Comparison of ENCODE assay signal across 15 cellular contexts in the genomic region with DNA sequence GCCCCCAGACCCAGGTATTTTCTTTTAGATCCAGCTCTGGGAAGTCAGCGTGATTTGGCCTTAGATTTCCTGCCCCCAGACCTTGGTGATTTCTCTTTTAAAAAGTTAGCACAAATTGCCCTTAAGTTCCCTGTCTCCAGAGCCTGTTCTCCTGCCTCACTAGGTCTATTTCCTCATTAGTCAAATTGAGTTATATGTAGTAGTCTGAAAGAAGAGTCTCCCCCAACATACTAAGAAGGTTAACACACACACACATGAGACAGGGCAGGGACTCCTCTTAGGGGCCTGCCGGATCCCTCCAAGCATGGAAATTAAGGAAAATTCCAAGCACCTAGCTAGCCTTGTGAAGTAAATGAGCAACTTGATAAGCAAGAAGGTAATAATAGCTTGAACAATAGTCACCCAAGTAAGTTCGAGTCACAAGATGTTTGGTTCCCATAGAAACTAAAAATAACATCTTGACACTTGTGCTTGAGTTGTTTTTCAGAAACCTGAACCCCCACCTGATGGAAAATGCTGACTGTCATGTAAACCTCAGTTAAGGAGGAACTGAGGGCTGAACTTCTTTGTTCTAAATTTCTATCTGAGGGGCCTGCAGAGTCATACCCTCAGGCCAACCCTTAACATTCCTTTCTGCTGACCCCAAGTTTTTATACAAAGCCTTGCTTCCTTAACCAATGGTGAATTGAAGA. TPM values are rescaled to one million over a fixed set of nuclear protein-coding genes. Genes with fewer than 3 reads are reported as not detected.
DNase-seq lines count a peak whose midpoint lies in the region; ATAC-seq, FAIRE-seq and TF ChIP-seq lines count a peak whose summit lies in the region.
"Had no signal": no experiment of that assay in that cellular context is flagged by ENCODE, and none has a peak within 500 bp of the region (broad histone marks: within the 10 kb centered on the region; RNA-seq: fewer than 3 reads in every experiment).

No MANE protein-coding gene starts in this region.

- in situ Hi-C loops in GM23248 (cut with MboI): no loop called here

- H3F3A ChIP-seq in GM23248 (ENCODE audit: insufficient read depth): 0 out of 2 replicates have a peak, but pooled peaks cover 5% of the 10 kb centered on the region

- H3K36me3 Mint-ChIP-seq in activated CD8-positive, alpha-beta T cell treated with anti-CD3 and anti-CD28 coated beads, Interleukin-2, amount 10 ng/mL, durations not matched to agents 7 days and 5 days (ENCODE audit: low read depth): peaks cover 47% of the 10 kb centered on the region

- no peaks in the 10 kb centered on the region for H3K4me1 Mint-ChIP-seq in activated CD8-positive, alpha-beta T cell treated with anti-CD3 and anti-CD28 coated beads, Interleukin-2, amount 10 ng/mL, durations not matched to agents 7 days and 5 days (ENCODE audit: low read depth)

- H3K9me2 ChIP-seq in GM23248 (ENCODE audit: insufficient read depth): peaks cover 3% of the 10 kb centered on the region; the same call in 1 of the 2 replicates

- H3K27ac Mint-ChIP-seq in activated CD8-positive, alpha-beta T cell treated with anti-CD3 and anti-CD28 coated beads, Interleukin-2, amount 10 ng/mL, durations not matched to agents 7 days and 5 days: peak overlapping the region; percentile 43

- CTCF ChIA-PET in A549 (lab: Yijun Ruan, JAX): no interaction called here
- CTCF ChIA-PET in activated CD8-positive, alpha-beta T cell treated with anti-CD3 and anti-CD28 coated beads, Interleukin-2, amount 10 ng/mL, durations not matched to agents 7 days and 5 days (lab: Charles Lee): no interaction called here

- peaks cover 14% of the 10 kb centered on the region; the same call in 2 of the 3 replicates for H3K9me3 ChIP-seq in A549
- H3K9me3 ChIP-seq in GM23248 (ENCODE audit: low read depth): no peaks in the 10 kb centered on the region
- no peaks in the 10 kb centered on the region for H3K9me3 ChIP-seq in aorta (ENCODE audit: control insufficient read depth, low read length)

- H3K27ac ChIP-seq in A549: no peak overlapping the region
- no peak overlapping the region for H3K27ac ChIP-seq in GM23248
- H3K27ac ChIP-seq in aorta (ENCODE audit: low read depth in 1 of 2, low read length in 2 of 2): no peak overlapping the region
- H3K27ac ChIP-seq: BLaER1 treated with 17β-estradiol and CSF1 and Interleukin-3, amounts not matched to agents 10 nM and 100 nM; heart right ventricle had no signal

- H2AFZ ChIP-seq in GM23248: no peak overlapping the region

- no peak for TF ChIP-seq CTCF in A549 (IDR thresholded peaks at IDR 0.05)

- WGBS in A549 (ENCODE audit: missing lambda C conversion rate): 73% methylated on average over 3 of the region's 3 CpGs
- 82 to 88% methylated on average over 3 of the region's 3 CpGs for WGBS in GM23248 (ENCODE audit: low coverage in 1 of 2, low lambda C conversion rate in 2 of 2, missing lambda C conversion rate in 2 of 2), 2 experiments
- 69 to 71% methylated on average over 3 of the region's 3 CpGs for WGBS in aorta, 2 donors

- POLR2A ChIA-PET in A549 (lab: Yijun Ruan, JAX): no interaction called here
- POLR2A ChIA-PET in activated CD8-positive, alpha-beta T cell treated with anti-CD3 and anti-CD28 coated beads, Interleukin-2, amount 10 ng/mL, durations not matched to agents 7 days and 5 days (lab: Charles Lee): no interaction called here

- no peaks in the 10 kb centered on the region for H4K20me1 ChIP-seq in GM23248 (ENCODE audit: insufficient read depth)
- H4K20me1 ChIP-seq: BLaER1 treated with 17β-estradiol and CSF1 and Interleukin-3, amounts not matched to agents 10 nM and 100 nM had no signal

- TF ChIP-seq EP300 in A549 (IDR thresholded peaks at IDR 0.05): no peak

- H3K79me2 ChIP-seq in GM23248 (ENCODE audit: insufficient read depth): no peaks in the 10 kb centered on the region

- H3K4me3 ChIP-seq in A549 (no peak overlapping the region), GM23248 (no peak overlapping the region), aorta (ENCODE audit: low read length in 2 of 2) (no peak overlapping the region)
- H3K4me3 ChIP-seq: BLaER1 treated with 17β-estradiol and CSF1 and Interleukin-3, amounts not matched to agents 10 nM and 100 nM; heart right ventricle had no signal

- no peak overlapping the region for H3K4me3 Mint-ChIP-seq in activated CD8-positive, alpha-beta T cell treated with anti-CD3 and anti-CD28 coated beads, Interleukin-2, amount 10 ng/mL, durations not matched to agents 7 days and 5 days

- H3K27me3 ChIP-seq in GM23248 (replicated peaks; ENCODE audit: insufficient read depth) (no peaks in the 10 kb centered on the region), aorta (ENCODE audit: control insufficient read depth in 1 of 2, insufficient read depth in 2 of 2, low read length in 1 of 2) (no peaks in the 10 kb centered on the region)
- H3K27me3 ChIP-seq: BLaER1 treated with 17β-estradiol and CSF1 and Interleukin-3, amounts not matched to agents 10 nM and 100 nM; heart right ventricle had no signal

- FAIRE-seq in A549 (lab: Jason Lieb, UNC) (no peak), GM12891 (lab: Jason Lieb, UNC) (no peak)
- FAIRE-seq: endothelial cell of umbilical vein had no signal

- no peak overlapping the region for H3K4me2 ChIP-seq in A549
- no peak overlapping the region for H3K4me2 ChIP-seq in GM23248 (ENCODE audit: unreplicated experiment)
- H3K4me2 ChIP-seq: BLaER1 treated with 17β-estradiol and CSF1 and Interleukin-3, amounts not matched to agents 10 nM and 100 nM had no signal

- TF ChIP-seq POLR2A in A549 (IDR thresholded peaks at IDR 0.05; ENCODE audit: low read length): no peak
- no peak for TF ChIP-seq POLR2A in GM12891 (IDR thresholded peaks at IDR 0.05; ENCODE audit: low read depth, low read length)

- no peaks in the 10 kb centered on the region for H3K9me3 Mint-ChIP-seq in activated CD8-positive, alpha-beta T cell treated with anti-CD3 and anti-CD28 coated beads, Interleukin-2, amount 10 ng/mL, durations not matched to agents 7 days and 5 days (ENCODE audit: insufficient read depth)

- DNase-seq in A549 (ENCODE audit: low read depth in 1 of 2, low spot score in 1 of 2) (no peak), GM23248 (peak; percentile 10), left kidney (ENCODE audit: low read depth, low spot score) (peak; percentile 62), aorta (no peak), GM12891 (ENCODE audit: insufficient read length, low spot score) (no peak), hippocampal formation (lab: John Stamatoyannopoulos, UW) (no peak)
- no peak for DNase-seq in activated CD8-positive, alpha-beta T cell treated with anti-CD3 and anti-CD28 coated beads, Interleukin-2, amount 10 ng/mL, durations not matched to agents 7 days and 5 days
- DNase-seq: heart right ventricle; NCI-H1092 treated with DMSO at 0.1 percent for 48 hours; NCI-H524; stimulated activated naive CD4-positive, alpha-beta T cell treated with Interleukin-2 at 50 U/mL for 16 hours; T-helper 9 cell had no signal

- TF ChIP-seq RAD21 in A549 (conservative IDR thresholded peaks at IDR 0.05 in 1 of 2, IDR thresholded peaks at IDR 0.05 in 1 of 2): no peak

- H3K9ac ChIP-seq in GM23248: no peak overlapping the region
- H3K9ac ChIP-seq: BLaER1 treated with 17β-estradiol and CSF1 and Interleukin-3, amounts not matched to agents 10 nM and 100 nM had no signal

- H3K27me3 Mint-ChIP-seq in activated CD8-positive, alpha-beta T cell treated with anti-CD3 and anti-CD28 coated beads, Interleukin-2, amount 10 ng/mL, durations not matched to agents 7 days and 5 days (ENCODE audit: low read depth): no peaks in the 10 kb centered on the region

- intact Hi-C loops in aorta (cut with DNase I): no loop called here

- ATAC-seq in A549: no peak
- ATAC-seq in activated CD8-positive, alpha-beta T cell treated with anti-CD3 and anti-CD28 coated beads, Interleukin-2, amount 10 ng/mL, durations not matched to agents 7 days and 5 days: peak; percentile 59
- no peak for ATAC-seq in HG02623 (IDR thresholded peaks at IDR 0.05; ENCODE audit: unreplicated experiment)
- ATAC-seq in aorta (ENCODE audit: low FRiP score): no peak
- ATAC-seq: heart right ventricle had no signal

- H3K4me1 ChIP-seq in A549: no peaks in the 10 kb centered on the region
- H3K4me1 ChIP-seq in GM23248 (ENCODE audit: insufficient read depth): no peaks in the 10 kb centered on the region
- H3K4me1 ChIP-seq in aorta (ENCODE audit: control insufficient read depth in 1 of 2, insufficient read depth in 2 of 2, low read length in 2 of 2): no peaks in the 10 kb centered on the region
- H3K4me1 ChIP-seq: BLaER1 treated with 17β-estradiol and CSF1 and Interleukin-3, amounts not matched to agents 10 nM and 100 nM; heart right ventricle had no signal

- peaks cover 34% of the 10 kb centered on the region for H3K36me3 ChIP-seq in GM23248 (ENCODE audit: low read depth)
- H3K36me3 ChIP-seq in aorta (ENCODE audit: control insufficient read depth in 1 of 2, insufficient read depth in 2 of 2, low read length in 1 of 2): no peaks in the 10 kb centered on the region

TF ChIP-seq in A549, 52 proteins besides CTCF, POLR2A, EP300 and RAD21:
- TF ChIP-seq MYC (IDR thresholded peaks at IDR 0.05; ENCODE audit: borderline replicate concordance, low read length) (no peak), FOSB (CRISPR knock-in tag; IDR thresholded peaks at IDR 0.05) (no peak), MAFK (IDR thresholded peaks at IDR 0.05; ENCODE audit: partially characterized antibody) (peak; percentile 64)

TF ChIP-seq in GM12891, 5 proteins besides CTCF, POLR2A, EP300 and RAD21:
- TF ChIP-seq PAX5 (IDR thresholded peaks at IDR 0.05; ENCODE audit: insufficient read depth, low read length, severe bottlenecking): no peak
- TF ChIP-seq POLR2AphosphoS5 (IDR thresholded peaks at IDR 0.05; ENCODE audit: low read depth, low read length): no peak
- TF ChIP-seq TAF1 (IDR thresholded peaks at IDR 0.05; ENCODE audit: low read depth, low read length): no peak
- TF ChIP-seq POU2F2 (IDR thresholded peaks at IDR 0.05; ENCODE audit: low read depth, low read length): no peak
- TF ChIP-seq SPI1 (IDR thresholded peaks at IDR 0.05; ENCODE audit: low read depth, low read length): no peak

RNA-seq across cellular contexts. Expression of a gene that starts 51.6 kb away (rescaled TPM):
- polyA plus RNA-seq in A549 (2011; rRNA removed) (185 and 189 TPM in 2 replicates), A549 (2017; fragmentation: RNase III; extraction: RNeasy Plus Mini Kit Qiagen cat#74134 plus additional on column Dnase treatment) (62.8 to 75.5 TPM (median 70.3 TPM) in 3 replicates), GM23248 (2016; fragmentation: Nextera tagmentation; extraction: Ambion mirVana) (111 and 121 TPM in 2 replicates), aorta (10 to 100 TPM; 10.9 to 19.8 TPM)
- polyA plus RNA-seq in A549 (2012; cell fraction: cytosol; rRNA removed): 19.8 and 27.2 TPM in 2 replicates
- 24.2 and 35.9 TPM in 2 replicates for polyA plus RNA-seq in A549 (2012; cell fraction: nucleus; rRNA removed)
- polyA minus RNA-seq in A549 (2011; rRNA and poly(A)+ RNA removed): 86.8 and 95.2 TPM in 2 replicates
- total RNA-seq in GM23248 (2014; rRNA removed; shearing (Covaris generic)): 65.1 and 92.6 TPM in 2 replicates
- total RNA-seq in activated CD8-positive, alpha-beta T cell treated with anti-CD3 and anti-CD28 coated beads, Interleukin-2, amount 10 ng/mL, durations not matched to agents 7 days and 5 days: 100 to 1,000 TPM; 153 to 165 TPM
- total RNA-seq in aorta: 100 to 1,000 TPM in 1 of 2 donors, 10 to 100 TPM in 1; 88.7 to 113 TPM
- polyA plus RNA-seq in GM12891 (2012; ENCODE audit: low read depth, missing spikeins): 54.5 TPM

Comparison
In these comparisons a context has a peak if more than half of its experiments do, and no peak if none do; other contexts are left out.
1. DNase-seq: peak in GM23248 (single experiment) and left kidney (single experiment); none in A549 (0 of 2), activated CD8-positive, alpha-beta T cell treated with anti-CD3 and anti-CD28 coated beads, Interleukin-2, amount 10 ng/mL, durations not matched to agents 7 days and 5 days (single experiment), aorta (0 of 2), GM12891 (single experiment) and hippocampal formation (0 of 2).